Comparison of ENCODE assay signal across 1 cellular context in the genomic region with DNA sequence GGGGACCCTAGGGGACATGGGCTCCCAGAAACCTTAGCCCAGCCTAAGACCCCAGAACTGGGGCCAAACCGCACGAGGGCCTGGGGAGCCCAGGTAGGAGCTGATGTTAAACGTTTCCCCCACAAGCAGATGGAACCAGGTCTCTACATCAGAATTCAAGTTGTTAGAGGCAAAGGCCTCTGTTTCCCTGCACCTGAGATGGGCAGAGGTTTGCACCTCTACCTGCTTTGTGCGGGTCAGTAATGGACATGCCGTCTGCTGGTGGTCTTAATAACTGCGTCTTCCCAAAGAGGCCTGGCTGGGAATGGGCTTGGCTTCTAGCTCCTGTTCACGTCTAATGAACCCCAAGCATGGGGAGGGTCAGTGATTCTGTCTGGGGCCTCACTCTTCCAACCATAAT.
TF ChIP-seq lines count a peak whose summit lies in the region.

No MANE protein-coding gene starts in this region.

TF ChIP-seq in GM12878, 131 proteins besides CTCF, POLR2A, EP300 and RAD21 (continued from another document):
- TF ChIP-seq, protein P1, sequence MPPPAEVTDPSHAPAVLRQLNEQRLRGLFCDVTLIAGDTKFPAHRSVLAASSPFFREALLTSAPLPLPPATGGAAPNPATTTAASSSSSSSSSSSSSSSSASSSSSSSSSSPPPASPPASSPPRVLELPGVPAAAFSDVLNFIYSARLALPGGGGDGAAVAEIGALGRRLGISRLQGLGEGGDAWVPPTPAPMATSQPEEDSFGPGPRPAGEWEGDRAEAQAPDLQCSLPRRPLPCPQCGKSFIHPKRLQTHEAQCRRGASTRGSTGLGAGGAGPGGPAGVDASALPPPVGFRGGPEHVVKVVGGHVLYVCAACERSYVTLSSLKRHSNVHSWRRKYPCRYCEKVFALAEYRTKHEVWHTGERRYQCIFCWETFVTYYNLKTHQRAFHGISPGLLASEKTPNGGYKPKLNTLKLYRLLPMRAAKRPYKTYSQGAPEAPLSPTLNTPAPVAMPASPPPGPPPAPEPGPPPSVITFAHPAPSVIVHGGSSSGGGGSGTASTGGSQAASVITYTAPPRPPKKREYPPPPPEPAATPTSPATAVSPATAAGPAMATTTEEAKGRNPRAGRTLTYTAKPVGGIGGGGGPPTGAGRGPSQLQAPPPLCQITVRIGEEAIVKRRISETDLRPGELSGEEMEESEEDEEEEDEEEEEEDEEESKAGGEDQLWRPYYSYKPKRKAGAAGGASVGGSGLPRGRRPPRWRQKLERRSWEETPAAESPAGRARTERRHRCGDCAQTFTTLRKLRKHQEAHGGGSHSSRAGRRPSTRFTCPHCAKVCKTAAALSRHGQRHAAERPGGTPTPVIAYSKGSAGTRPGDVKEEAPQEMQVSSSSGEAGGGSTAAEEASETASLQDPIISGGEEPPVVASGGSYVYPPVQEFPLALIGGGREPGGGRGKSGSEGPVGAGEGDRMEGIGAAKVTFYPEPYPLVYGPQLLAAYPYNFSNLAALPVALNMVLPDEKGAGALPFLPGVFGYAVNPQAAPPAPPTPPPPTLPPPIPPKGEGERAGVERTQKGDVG (CRISPR knock-in tag; IDR thresholded peaks at IDR 0.05): no peak
- TF ChIP-seq SREBF1 (IDR thresholded peaks at IDR 0.05; ENCODE audit: low read length): no peak
- TF ChIP-seq, protein P2, sequence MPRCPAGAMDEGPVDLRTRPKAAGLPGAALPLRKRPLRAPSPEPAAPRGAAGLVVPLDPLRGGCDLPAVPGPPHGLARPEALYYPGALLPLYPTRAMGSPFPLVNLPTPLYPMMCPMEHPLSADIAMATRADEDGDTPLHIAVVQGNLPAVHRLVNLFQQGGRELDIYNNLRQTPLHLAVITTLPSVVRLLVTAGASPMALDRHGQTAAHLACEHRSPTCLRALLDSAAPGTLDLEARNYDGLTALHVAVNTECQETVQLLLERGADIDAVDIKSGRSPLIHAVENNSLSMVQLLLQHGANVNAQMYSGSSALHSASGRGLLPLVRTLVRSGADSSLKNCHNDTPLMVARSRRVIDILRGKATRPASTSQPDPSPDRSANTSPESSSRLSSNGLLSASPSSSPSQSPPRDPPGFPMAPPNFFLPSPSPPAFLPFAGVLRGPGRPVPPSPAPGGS (IDR thresholded peaks at IDR 0.05; ENCODE audit: borderline replicate concordance, insufficient read depth, low read depth, low read length, poor library complexity, severe bottlenecking): peak; percentile 12
